11 cellular contexts compared by ENCODE assay signal in genomic region chr5:132413567-132413966, GRCh38. TPM values are rescaled to one million over a fixed set of nuclear protein-coding genes. Genes with fewer than 3 reads are reported as not detected.
DNase-seq lines count a peak whose midpoint lies in the region; ATAC-seq, FAIRE-seq and TF ChIP-seq lines count a peak whose summit lies in the region.
"Had no signal": no experiment of that assay in that cellular context is flagged by ENCODE, and none has a peak within 500 bp of the region (broad histone marks: within the 10 kb centered on the region; RNA-seq: fewer than 3 reads in every experiment).

No MANE protein-coding gene starts in this region.

- DNase-seq in GM12891 (ENCODE audit: insufficient read length, low spot score) (no peak), PC-3 (no peak), gastrocnemius medialis (no peak), prostate gland (ENCODE audit: low spot score) (no peak)
- DNase-seq in effector memory CD4-positive, alpha-beta T cell, result no peak
- DNase-seq: DMS79 treated with DMSO at 0.1 percent for 48 hours; NCI-H1436; stimulated activated CD4-positive, alpha-beta T cell treated with anti-CD3 and anti-CD28 coated beads, Interleukin-2, amount 100 ng/mL, for 24 hours had no signal

- no peaks in the 10 kb centered on the region for H3K9me3 ChIP-seq in PC-3 (ENCODE audit: low read length)
- no peaks in the 10 kb centered on the region for H3K9me3 ChIP-seq in effector memory CD4-positive, alpha-beta T cell (ENCODE audit: control insufficient read depth, low read length)
- no peaks in the 10 kb centered on the region for H3K9me3 ChIP-seq in gastrocnemius medialis
- no peaks in the 10 kb centered on the region for H3K9me3 ChIP-seq in prostate gland

- no peaks in the 10 kb centered on the region for H3K9me2 ChIP-seq in PC-3 (replicated peaks; ENCODE audit: low read length)

- TF ChIP-seq POLR2A in GM12891 (IDR thresholded peaks at IDR 0.05; ENCODE audit: low read depth, low read length), result no peak
- no peak for TF ChIP-seq POLR2A in gastrocnemius medialis (IDR thresholded peaks at IDR 0.05)
- no peak for TF ChIP-seq POLR2A in prostate gland (IDR thresholded peaks at IDR 0.05)

- no peaks in the 10 kb centered on the region for H4K20me1 ChIP-seq in PC-3 (ENCODE audit: low read length)

- H3K9ac ChIP-seq in PC-3 (ENCODE audit: low read length), result 0 out of 2 replicates have a peak overlapping the region, but pooled peaks have one; percentile 84

- peaks cover 75% of the 10 kb centered on the region for H3K4me1 ChIP-seq in PC-3 (ENCODE audit: insufficient read depth, low read length)
- H3K4me1 ChIP-seq in effector memory CD4-positive, alpha-beta T cell (ENCODE audit: control insufficient read depth, insufficient read depth, low read length, poor library complexity, severe bottlenecking), result peaks cover 44% of the 10 kb centered on the region
- H3K4me1 ChIP-seq in gastrocnemius medialis, result peaks cover 72 to 82% of the 10 kb centered on the region in 2 donors
- peaks cover 13% of the 10 kb centered on the region for H3K4me1 ChIP-seq in prostate gland (replicated peaks)

- in situ Hi-C loops in gastrocnemius medialis (cut with MboI; ENCODE audit: low sequenced_read_pairs in 4 of 4), result no loop called here

- H3K27ac ChIP-seq in PC-3 (ENCODE audit: low read length) (peak overlapping the region; percentile 90), gastrocnemius medialis (peak overlapping the region; percentile 87 to 99 (median 94)), prostate gland (peak overlapping the region in 1 of 2 donors; percentile 98)
- peak overlapping the region; percentile 41 for H3K27ac ChIP-seq in effector memory CD4-positive, alpha-beta T cell (ENCODE audit: insufficient read depth, low read length, poor library complexity, severe bottlenecking)

- no peak overlapping the region for H2AFZ ChIP-seq in PC-3 (ENCODE audit: low read length)

- FAIRE-seq in GM12891 (lab: Jason Lieb, UNC), result peak; percentile 52

- peak overlapping the region; percentile 95 for H3K4me2 ChIP-seq in PC-3 (ENCODE audit: low read length)

- ATAC-seq in PC-3, result no peak
- ATAC-seq in gastrocnemius medialis, result no peak
- no peak for ATAC-seq in HG02623 (IDR thresholded peaks at IDR 0.05; ENCODE audit: unreplicated experiment)
- no peak for ATAC-seq in HG03135 (IDR thresholded peaks at IDR 0.05; ENCODE audit: unreplicated experiment)
- no peak for ATAC-seq in GM19467 (IDR thresholded peaks at IDR 0.05; ENCODE audit: unreplicated experiment)

- intact Hi-C loops in PC-3 (cut with micrococcal nuclease) (no loop called here), gastrocnemius medialis (cut with DNase I; ENCODE audit: low total_unique reads) (loop anchor here (5.0 kb wide), 2 partner anchors 36 to 121 kb away; partner anchors contain the start of gene SLC22A4), prostate gland (cut with DNase I) (no loop called here)

- H3K27me3 ChIP-seq in PC-3 (ENCODE audit: low read length) (no peaks in the 10 kb centered on the region), gastrocnemius medialis (no peaks in the 10 kb centered on the region), prostate gland (replicated peaks; ENCODE audit: insufficient read depth) (no peaks in the 10 kb centered on the region)
- H3K27me3 ChIP-seq in effector memory CD4-positive, alpha-beta T cell (replicated peaks; ENCODE audit: control insufficient read depth, insufficient read depth, low read length, poor library complexity, severe bottlenecking), result no peaks in the 10 kb centered on the region

- no peaks in the 10 kb centered on the region for H3F3A ChIP-seq in PC-3 (ENCODE audit: low read length, unreplicated experiment)

- TF ChIP-seq CTCF in PC-3 (conservative IDR thresholded peaks at IDR 0.05; ENCODE audit: low read depth, low read length), result no peak
- no peak for TF ChIP-seq CTCF in gastrocnemius medialis (IDR thresholded peaks at IDR 0.05 in 4 of 5, conservative IDR thresholded peaks at IDR 0.05 in 1 of 5)
- TF ChIP-seq CTCF in prostate gland (IDR thresholded peaks at IDR 0.05), result no peak

- CTCF ChIA-PET in PC-3 (lab: Charles Lee), result no interaction called here

- POLR2A ChIA-PET in PC-3 (lab: Charles Lee; ENCODE audit: unreplicated experiment), result no interaction called here

- peaks cover 45% of the 10 kb centered on the region for H3K79me2 ChIP-seq in PC-3 (ENCODE audit: low read length)

- H3K4me3 ChIP-seq in PC-3 (ENCODE audit: low read length), result no peak overlapping the region
- no peak overlapping the region for H3K4me3 ChIP-seq in effector memory CD4-positive, alpha-beta T cell (ENCODE audit: insufficient read depth, low read depth, low read length, poor library complexity, severe bottlenecking)
- H3K4me3 ChIP-seq in gastrocnemius medialis, result no peak overlapping the region
- no peak overlapping the region for H3K4me3 ChIP-seq in prostate gland

- no peaks in the 10 kb centered on the region for H3K36me3 ChIP-seq in PC-3 (ENCODE audit: low read depth, low read length)
- no peaks in the 10 kb centered on the region for H3K36me3 ChIP-seq in effector memory CD4-positive, alpha-beta T cell (ENCODE audit: control insufficient read depth, insufficient read depth, low read length)
- no peaks in the 10 kb centered on the region for H3K36me3 ChIP-seq in gastrocnemius medialis
- no peaks in the 10 kb centered on the region for H3K36me3 ChIP-seq in prostate gland

- BruUV-seq in PC-3 (replicated peaks; lab: Mats Ljungman, UMichigan), result no TSS peak

TF ChIP-seq in GM12891, 5 proteins besides CTCF, POLR2A, EP300 and RAD21:
- TF ChIP-seq POU2F2 (IDR thresholded peaks at IDR 0.05; ENCODE audit: low read depth, low read length), result no peak
- TF ChIP-seq SPI1 (IDR thresholded peaks at IDR 0.05; ENCODE audit: low read depth, low read length), result no peak
- no peak for TF ChIP-seq PAX5 (IDR thresholded peaks at IDR 0.05; ENCODE audit: insufficient read depth, low read length, severe bottlenecking)
- no peak for TF ChIP-seq POLR2AphosphoS5 (IDR thresholded peaks at IDR 0.05; ENCODE audit: low read depth, low read length)

RNA-seq across cellular contexts. Expression of gene SLC22A5, which starts 44.1 kb away (rescaled TPM):
- polyA plus RNA-seq in GM12891 (2012; ENCODE audit: low read depth, missing spikeins), result 0.33 TPM
- total RNA-seq in PC-3 (2014; rRNA removed), result 8.2 and 21.8 TPM in 2 replicates
- total RNA-seq in gastrocnemius medialis, result 100 to 1,000 TPM in 1 of 4 donors, 10 to 100 TPM in 3; 56.2 to 116 (median 79.2) TPM
- 10 to 100 TPM; 26.2 to 37.5 TPM for total RNA-seq in prostate gland
